In genomic region chr12:119020377-119021360, GRCh38 we compare ENCODE assay signal across 8 cellular contexts.
DNase-seq lines count a peak whose midpoint lies in the region; ATAC-seq and TF ChIP-seq lines count a peak whose summit lies in the region.

No MANE protein-coding gene starts in this region.

- no peaks in the 10 kb centered on the region for H3K27me3 ChIP-seq in HL-60 (ENCODE audit: insufficient read depth, poor library complexity, severe bottlenecking)

- peak; percentile 44 for TF ChIP-seq CTCF in HL-60 (IDR thresholded peaks at IDR 0.05; ENCODE audit: insufficient read depth, low read length)

- no peak overlapping the region for H3K27ac ChIP-seq in HL-60 (replicated peaks)

- DNase-seq in DMS53 (lab: John Stamatoyannopoulos, UW) (peak; percentile 67), DMS53 treated with DMSO at 0.1 percent for 48 hours (lab: John Stamatoyannopoulos, UW; ENCODE audit: unreplicated experiment) (no peak), HL-60 (ENCODE audit: low read depth in 1 of 2, low spot score in 1 of 2) (peak in 1 of 2 experiments; percentile 22), medulla oblongata (ENCODE audit: extremely low spot score) (peak; percentile 14), inferior parietal cortex (ENCODE audit: extremely low spot score) (no peak)
- DNase-seq in activated CD4-positive, alpha-beta T cell treated with anti-CD3 and anti-CD28 coated beads, Interleukin-2, amount 50 U/mL, for 48 hours = peak; percentile 13 to 14

- no peak overlapping the region for H3K4me3 ChIP-seq in HL-60 (replicated peaks; ENCODE audit: insufficient read depth, low read length)

- no peak for ATAC-seq in GM21390 (IDR thresholded peaks at IDR 0.05; ENCODE audit: unreplicated experiment)
- ATAC-seq in GM18520 (IDR thresholded peaks at IDR 0.05; ENCODE audit: unreplicated experiment) = no peak

Comparison
In these comparisons a context has a peak if more than half of its experiments do, and no peak if none do; other contexts are left out.
1. DNase-seq: peak in DMS53 (single experiment), activated CD4-positive, alpha-beta T cell treated with anti-CD3 and anti-CD28 coated beads, Interleukin-2, amount 50 U/mL, for 48 hours (2 of 2) and medulla oblongata (single experiment); none in DMS53 treated with DMSO at 0.1 percent for 48 hours (single experiment) and inferior parietal cortex (single experiment).